In the genomic region with DNA sequence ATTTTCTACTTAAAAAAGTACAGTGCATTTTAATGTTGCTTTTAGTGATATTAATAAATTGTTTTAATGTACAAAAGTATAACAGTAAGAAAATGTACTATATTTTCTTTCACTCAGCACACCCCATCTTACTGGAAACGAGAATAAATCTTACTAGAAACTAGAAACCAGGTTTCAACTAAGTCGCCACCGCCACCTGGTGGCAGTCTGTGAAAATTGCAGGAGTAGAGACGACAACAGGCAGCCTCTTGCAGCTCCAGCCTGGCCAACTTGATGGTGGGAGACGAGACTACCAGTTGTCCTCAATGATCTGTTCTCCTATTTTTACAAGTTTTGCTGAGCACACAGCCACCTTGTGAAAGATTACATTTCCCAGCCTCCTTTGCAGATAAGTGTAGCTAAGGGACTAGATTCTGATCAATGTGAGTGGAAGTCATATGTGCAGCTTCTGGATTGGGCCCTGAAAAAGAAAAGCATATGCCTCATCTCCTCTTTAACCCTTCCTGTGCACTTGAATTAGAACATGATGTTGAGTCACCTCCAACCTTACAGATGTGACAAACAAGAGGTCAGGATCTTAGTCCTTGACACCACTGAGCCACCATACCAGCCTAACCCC, we compare ENCODE assay signal across 8 cellular contexts. TPM values are rescaled to one million over a fixed set of nuclear protein-coding genes. Genes with fewer than 3 reads are reported as not detected.
DNase-seq lines count a peak whose midpoint lies in the region; ATAC-seq, FAIRE-seq and TF ChIP-seq lines count a peak whose summit lies in the region.

No MANE protein-coding gene starts in this region.

- H3K4me1 ChIP-seq in gastroesophageal sphincter: no peaks in the 10 kb centered on the region

- H3K36me3 ChIP-seq in gastroesophageal sphincter: no peaks in the 10 kb centered on the region

- H3K9me3 ChIP-seq in gastroesophageal sphincter: peaks cover 0 to 12% (median 0%) of the 10 kb centered on the region in 3 donors

- peak; percentile 82 for FAIRE-seq in GM19239 (lab: Jason Lieb, UNC)

- ATAC-seq in gastroesophageal sphincter: no peak
- ATAC-seq in HG02571 (IDR thresholded peaks at IDR 0.05; ENCODE audit: unreplicated experiment): no peak

- H3K27me3 ChIP-seq in gastroesophageal sphincter: no peaks in the 10 kb centered on the region

- no peak for TF ChIP-seq POLR2A in gastroesophageal sphincter (IDR thresholded peaks at IDR 0.05)

- peak; percentile 62 for DNase-seq in AG20443 (ENCODE audit: low spot score)
- peak; percentile 86 for DNase-seq in GM19239 (ENCODE audit: insufficient read length, low spot score)
- DNase-seq in NCI-H748 (lab: John Stamatoyannopoulos, UW; ENCODE audit: unreplicated experiment): peak; percentile 72
- peak; percentile 89 for DNase-seq in activated CD8-positive, alpha-beta memory T cell treated with anti-CD3 and anti-CD28 coated beads, Interleukin-2, amount 50 U/mL, for 48 hours
- peak; percentile 83 for DNase-seq in stimulated activated CD4-positive, alpha-beta T cell treated with anti-CD3 and anti-CD28 coated beads, Interleukin-15, amount 100 ng/mL, for 24 hours
- no peak for DNase-seq in Ammon's horn (ENCODE audit: low spot score)

- peak in 3 of 4 experiments; percentile 8 to 28 (median 22) for TF ChIP-seq CTCF in gastroesophageal sphincter (IDR thresholded peaks at IDR 0.05)

- no peak for TF ChIP-seq EP300 in gastroesophageal sphincter (IDR thresholded peaks at IDR 0.05)

- H3K27ac ChIP-seq in gastroesophageal sphincter: no peak overlapping the region

- 12 to 30% methylated on average over 2 to 5 of the region's 5 CpGs for WGBS in gastroesophageal sphincter (ENCODE audit: low coverage in 1 of 2), 2 donors

- H3K4me3 ChIP-seq in gastroesophageal sphincter: no peak overlapping the region

RNA-seq across cellular contexts. Expression of a gene that starts 8.7 kb away (rescaled TPM):
- under 1 TPM in 2 of 4 donors, not detected in 2; under 0.01 to 0.35 TPM for total RNA-seq in gastroesophageal sphincter
